Comparison of ENCODE assay signal across 11 cellular contexts in the genomic region with DNA sequence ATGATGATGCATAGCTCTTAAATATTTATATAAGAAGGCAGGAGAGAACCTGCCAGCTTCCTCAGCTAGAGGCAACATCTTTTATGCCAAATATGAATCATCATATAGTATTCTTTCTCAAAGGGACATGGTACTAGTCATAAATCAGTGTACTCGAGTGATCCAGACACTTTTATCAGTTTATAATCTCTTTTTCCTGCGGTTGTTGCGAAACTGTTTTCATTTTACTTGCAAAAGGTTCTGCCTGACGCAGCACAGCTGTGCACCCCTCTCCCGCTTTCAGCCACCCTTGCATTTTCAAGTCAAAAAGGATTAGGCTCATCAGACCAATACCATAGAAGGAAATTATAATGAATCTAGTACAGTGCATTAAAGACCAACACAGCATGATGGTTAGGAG.
DNase-seq lines count a peak whose midpoint lies in the region; ATAC-seq and TF ChIP-seq lines count a peak whose summit lies in the region.
"Had no signal": no experiment of that assay in that cellular context is flagged by ENCODE, and none has a peak within 500 bp of the region (broad histone marks: within the 10 kb centered on the region; RNA-seq: fewer than 3 reads in every experiment).

No MANE protein-coding gene starts in this region.

- no peak overlapping the region for H3K4me3 ChIP-seq in GM06990 (replicated peaks; ENCODE audit: low read depth, low read length)
- no peak overlapping the region for H3K4me3 ChIP-seq in adrenal gland
- no peak overlapping the region for H3K4me3 ChIP-seq in mucosa of descending colon

- intact Hi-C loops in adrenal gland (cut with DNase I) (loop anchor here (10.0 kb wide), 1 partner anchor 502 kb away; a partner anchor contains a TSS), mucosa of descending colon (cut with DNase I, micrococcal nuclease) (no loop called here)

- H3K27me3 ChIP-seq in GM06990 (replicated peaks; ENCODE audit: control insufficient read depth, insufficient read depth, low read length) = no peaks in the 10 kb centered on the region
- no peaks in the 10 kb centered on the region for H3K27me3 ChIP-seq in adrenal gland

- TF ChIP-seq POLR2A in adrenal gland (IDR thresholded peaks at IDR 0.05) = no peak

- no peak overlapping the region for H3K27ac ChIP-seq in adrenal gland

- H3K4me1 ChIP-seq in adrenal gland (replicated peaks in 1 of 2) (peaks cover 5 to 16% of the 10 kb centered on the region in 2 donors), mucosa of descending colon (ENCODE audit: low read depth) (no peaks in the 10 kb centered on the region)

- peak; percentile 41 for DNase-seq in GM06990 (ENCODE audit: extremely low read depth, insufficient read length)
- peak in 6 of 7 donors; percentile 35 to 67 (median 59) for DNase-seq in adrenal gland
- peak in 1 of 3 donors; percentile 16 for DNase-seq in mucosa of descending colon
- DNase-seq in midbrain (lab: John Stamatoyannopoulos, UW) = no peak
- no peak for DNase-seq in activated CD4-positive, alpha-beta T cell treated with anti-CD3 and anti-CD28 coated beads for 1 hour
- DNase-seq: activated T-cell treated with anti-CD3 and anti-CD28 coated beads, Interleukin-2, amount 50 U/mL, for 24 hours; CD8-positive, alpha-beta T cell; NCI-H526; SHP77 treated with DMSO at 0.1 percent for 48 hours had no signal

- TF ChIP-seq CTCF in GM06990 (IDR thresholded peaks at IDR 0.05; ENCODE audit: insufficient read depth, low read length, poor library complexity, severe bottlenecking) (no peak), adrenal gland (IDR thresholded peaks at IDR 0.05) (no peak), mucosa of descending colon (IDR thresholded peaks at IDR 0.05) (no peak)

- 7 to 20% (median 12%) methylated on average over 5 of the region's 5 CpGs for WGBS in adrenal gland, 4 donors

- no peaks in the 10 kb centered on the region for H3K36me3 ChIP-seq in GM06990 (ENCODE audit: control insufficient read depth, insufficient read depth, low read length)
- H3K36me3 ChIP-seq in adrenal gland (replicated peaks in 1 of 2) = no peaks in the 10 kb centered on the region
- no peaks in the 10 kb centered on the region for H3K36me3 ChIP-seq in mucosa of descending colon (ENCODE audit: low read depth)

- no peaks in the 10 kb centered on the region for H3K9me3 ChIP-seq in adrenal gland (replicated peaks in 1 of 3)
- no peaks in the 10 kb centered on the region for H3K9me3 ChIP-seq in mucosa of descending colon

- ATAC-seq in HG03432 (IDR thresholded peaks at IDR 0.05; ENCODE audit: unreplicated experiment) (peak; percentile 60), mucosa of descending colon (peak; percentile 29), GM21367 (IDR thresholded peaks at IDR 0.05; ENCODE audit: unreplicated experiment) (no peak)
- ATAC-seq: CD8-positive, alpha-beta T cell had no signal

Comparison
In these comparisons a context has a peak if more than half of its experiments do, and no peak if none do; other contexts are left out.
1. DNase-seq: peak in GM06990 (single experiment) and adrenal gland (6 of 7); none in midbrain (single experiment) and activated CD4-positive, alpha-beta T cell treated with anti-CD3 and anti-CD28 coated beads for 1 hour (single experiment).
2. intact Hi-C loops: an anchor here in adrenal gland (10.0 kb wide); none called in mucosa of descending colon.